ENCODE assay signal across 8 cellular contexts in the genomic region with DNA sequence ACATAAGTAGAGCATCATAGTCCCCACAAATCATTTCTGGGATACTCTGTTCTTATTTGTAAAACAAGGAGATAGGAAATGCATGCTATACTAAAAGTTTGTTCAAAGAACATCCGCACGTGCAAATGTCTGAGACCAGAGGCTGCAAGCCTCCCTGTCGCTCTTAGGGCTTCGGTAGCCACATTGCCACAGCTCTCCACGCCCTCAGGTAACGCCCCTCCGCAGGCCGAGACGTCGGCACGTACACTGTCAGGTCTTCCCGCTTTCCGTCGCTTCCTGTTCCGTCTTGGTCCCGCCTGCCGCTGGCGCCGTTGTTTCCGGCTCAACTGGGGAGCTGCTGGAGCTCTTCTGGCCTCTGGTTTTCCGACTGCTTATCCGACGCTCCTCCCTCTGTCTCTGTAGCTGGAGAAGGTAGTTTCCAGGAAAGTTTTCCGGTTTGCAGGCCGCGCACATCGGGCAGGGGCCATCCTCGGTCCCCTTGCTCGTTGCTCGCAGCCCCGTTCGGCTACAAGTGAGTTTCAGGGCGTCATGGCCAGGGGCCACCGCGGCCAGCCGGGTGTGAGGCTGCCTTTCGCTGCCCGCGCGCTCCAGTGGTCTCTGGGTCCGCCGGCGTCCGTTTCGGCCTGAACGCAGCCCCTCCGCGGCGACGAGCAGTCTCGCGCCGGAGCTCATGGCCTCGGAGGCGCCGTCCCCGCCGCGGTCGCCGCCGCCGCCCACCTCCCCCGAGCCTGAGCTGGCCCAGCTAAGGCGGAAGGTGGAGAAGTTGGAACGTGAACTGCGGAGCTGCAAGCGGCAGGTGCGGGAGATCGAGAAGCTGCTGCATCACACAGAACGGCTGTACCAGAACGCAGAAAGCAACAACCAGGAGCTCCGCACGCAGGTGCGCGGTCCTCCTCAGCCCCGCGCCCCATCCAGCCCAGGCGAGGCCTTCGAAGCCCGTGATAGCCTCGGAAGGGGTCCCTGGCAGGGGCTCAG. TPM values are rescaled to one million over a fixed set of nuclear protein-coding genes. Genes with fewer than 3 reads are reported as not detected.
DNase-seq lines count a peak whose midpoint lies in the region; ATAC-seq and TF ChIP-seq lines count a peak whose summit lies in the region.

A gene with protein sequence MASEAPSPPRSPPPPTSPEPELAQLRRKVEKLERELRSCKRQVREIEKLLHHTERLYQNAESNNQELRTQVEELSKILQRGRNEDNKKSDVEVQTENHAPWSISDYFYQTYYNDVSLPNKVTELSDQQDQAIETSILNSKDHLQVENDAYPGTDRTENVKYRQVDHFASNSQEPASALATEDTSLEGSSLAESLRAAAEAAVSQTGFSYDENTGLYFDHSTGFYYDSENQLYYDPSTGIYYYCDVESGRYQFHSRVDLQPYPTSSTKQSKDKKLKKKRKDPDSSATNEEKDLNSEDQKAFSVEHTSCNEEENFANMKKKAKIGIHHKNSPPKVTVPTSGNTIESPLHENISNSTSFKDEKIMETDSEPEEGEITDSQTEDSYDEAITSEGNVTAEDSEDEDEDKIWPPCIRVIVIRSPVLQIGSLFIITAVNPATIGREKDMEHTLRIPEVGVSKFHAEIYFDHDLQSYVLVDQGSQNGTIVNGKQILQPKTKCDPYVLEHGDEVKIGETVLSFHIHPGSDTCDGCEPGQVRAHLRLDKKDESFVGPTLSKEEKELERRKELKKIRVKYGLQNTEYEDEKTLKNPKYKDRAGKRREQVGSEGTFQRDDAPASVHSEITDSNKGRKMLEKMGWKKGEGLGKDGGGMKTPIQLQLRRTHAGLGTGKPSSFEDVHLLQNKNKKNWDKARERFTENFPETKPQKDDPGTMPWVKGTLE (plus strand): TSS at position 308 of the 975 bp plus-strand sequence. CDS start 363 bp downstream, at position 671.

- H3K36me3 ChIP-seq in upper lobe of right lung: peaks cover 14% of the 10 kb centered on the region

- H3K9me3 Mint-ChIP-seq in T-helper 1 cell treated with Interleukin-12 subunit alpha and Interleukin-12 subunit beta and Interleukin-4 antibody, amounts not matched to agents 30 μg/mL and 1 μg/mL, for 36 hours: peaks cover 27% of the 10 kb centered on the region

- intact Hi-C loops in left cardiac atrium (cut with DNase I) (no loop called here), posterior vena cava (cut with DNase I) (no loop called here), upper lobe of right lung (cut with DNase I) (no loop called here)

- ATAC-seq in HG02870 (IDR thresholded peaks at IDR 0.05; ENCODE audit: unreplicated experiment): peak; percentile 98
- ATAC-seq in left cardiac atrium: peak; percentile 100
- peak; percentile 100 for ATAC-seq in upper lobe of right lung

- TF ChIP-seq CTCF in GM13976 (IDR thresholded peaks at IDR 0.05; ENCODE audit: borderline replicate concordance, control extremely low read depth, extremely low read depth, insufficient read depth, missing control alignments): no peak
- TF ChIP-seq CTCF in upper lobe of right lung (IDR thresholded peaks at IDR 0.05): no peak

- no peaks in the 10 kb centered on the region for H3K27me3 ChIP-seq in upper lobe of right lung

- H3K4me1 ChIP-seq in upper lobe of right lung: peaks cover 11% of the 10 kb centered on the region

- in situ Hi-C loops in GM13976 (cut with MboI; ENCODE audit: low sequenced_read_pairs, unreplicated experiment): no loop called here

- H3K27ac Mint-ChIP-seq in T-helper 1 cell treated with Interleukin-12 subunit alpha and Interleukin-12 subunit beta and Interleukin-4 antibody, amounts not matched to agents 30 μg/mL and 1 μg/mL, for 36 hours: peak within 1 kb of the TSS; percentile 91

- peak within 1 kb of the TSS; percentile 94 for H3K4me3 ChIP-seq in upper lobe of right lung

- H3K9me3 ChIP-seq in upper lobe of right lung: no peaks in the 10 kb centered on the region

- H3K36me3 Mint-ChIP-seq in T-helper 1 cell treated with Interleukin-12 subunit alpha and Interleukin-12 subunit beta and Interleukin-4 antibody, amounts not matched to agents 30 μg/mL and 1 μg/mL, for 36 hours (ENCODE audit: low read depth): peaks cover 27% of the 10 kb centered on the region

- H3K4me1 Mint-ChIP-seq in T-helper 1 cell treated with Interleukin-12 subunit alpha and Interleukin-12 subunit beta and Interleukin-4 antibody, amounts not matched to agents 30 μg/mL and 1 μg/mL, for 36 hours (ENCODE audit: low read depth): peaks cover 30% of the 10 kb centered on the region

- DNase-seq in GM13976 (ENCODE audit: low spot score) (peak; percentile 92), NCI-H146 treated with DMSO at 0.1 percent for 48 hours (lab: John Stamatoyannopoulos, UW; ENCODE audit: unreplicated experiment) (peak; percentile 96), amygdala (lab: John Stamatoyannopoulos, UW) (peak; percentile 45 to 95 (median 86)), left cardiac atrium (peak; percentile 96), posterior vena cava (ENCODE audit: low spot score) (peak; percentile 98), upper lobe of right lung (peak; percentile 97)

- peak within 1 kb of the TSS; percentile 99 for H3K4me3 Mint-ChIP-seq in T-helper 1 cell treated with Interleukin-12 subunit alpha and Interleukin-12 subunit beta and Interleukin-4 antibody, amounts not matched to agents 30 μg/mL and 1 μg/mL, for 36 hours

- peak within 1 kb of the TSS; percentile 96 for H3K27ac ChIP-seq in upper lobe of right lung

- H3K27me3 Mint-ChIP-seq in T-helper 1 cell treated with Interleukin-12 subunit alpha and Interleukin-12 subunit beta and Interleukin-4 antibody, amounts not matched to agents 30 μg/mL and 1 μg/mL, for 36 hours (ENCODE audit: low read depth): peaks cover 4% of the 10 kb centered on the region

RNA-seq across cellular contexts. Expression of the gene that starts here (rescaled TPM):
- 10 to 100 TPM; 11.9 to 15.5 TPM for total RNA-seq in left cardiac atrium
- 10 to 100 TPM; 16.0 to 17.6 TPM for total RNA-seq in posterior vena cava
- total RNA-seq in upper lobe of right lung: 22.3 TPM

Comparison
In these comparisons a context has a peak if more than half of its experiments do, and no peak if none do; other contexts are left out.
1. Peak in every context shown above with its lines: DNase-seq, ATAC-seq, H3K4me3 ChIP-seq and H3K27ac ChIP-seq.